Comparison of ENCODE assay signal across 8 cellular contexts in genomic region chr6:27617046-27617687, GRCh38.
DNase-seq lines count a peak whose midpoint lies in the region; ATAC-seq, FAIRE-seq and TF ChIP-seq lines count a peak whose summit lies in the region.

No MANE protein-coding gene starts in this region.

- POLR2A ChIA-PET in endothelial cell of umbilical vein (lab: Charles Lee): interaction anchor here (0.5 to 0.9 kb wide), 2 partner anchors 221 to 440 kb away, joined by 3 to 6 read pairs; a partner anchor contains a TSS

- DNase-seq in GM12864 (ENCODE audit: low read depth): no peak
- no peak for DNase-seq in NT2/D1 (ENCODE audit: low read depth, low spot score)
- peak; percentile 52 for DNase-seq in endothelial cell of umbilical vein (ENCODE audit: low read depth, low spot score)
- DNase-seq in renal cortical epithelial cell (ENCODE audit: low read depth): peak; percentile 6

- H3K36me3 ChIP-seq in NT2/D1 (ENCODE audit: insufficient read depth, insufficient read length, low read length) (no peaks in the 10 kb centered on the region), endothelial cell of umbilical vein (ENCODE audit: control insufficient read depth in 2 of 2, extremely low read depth in 1 of 2, insufficient read depth in 2 of 2, low read length in 2 of 2) (no peaks in the 10 kb centered on the region)

- TF ChIP-seq CTCF in GM12864 (IDR thresholded peaks at IDR 0.05; ENCODE audit: low read depth, low read length, missing control alignments) (no peak), endothelial cell of umbilical vein (IDR thresholded peaks at IDR 0.05; ENCODE audit: extremely low read depth in 1 of 2, insufficient read depth in 1 of 2, low read depth in 1 of 2, low read length in 2 of 2) (no peak)

- FAIRE-seq in endothelial cell of umbilical vein (lab: Jason Lieb, UNC): peak; percentile 64

- peak overlapping the region; percentile 57 for H3K4me3 ChIP-seq in GM12864 (ENCODE audit: low read depth, low read length)
- H3K4me3 ChIP-seq in NT2/D1 (ENCODE audit: insufficient read length, low read depth): peak overlapping the region; percentile 56
- H3K4me3 ChIP-seq in endothelial cell of umbilical vein (replicated peaks in 1 of 3; ENCODE audit: insufficient read depth in 1 of 3, low read depth in 1 of 3, low read length in 3 of 3): peak overlapping the region; percentile 20 to 68 (median 55)

- H3K9me1 ChIP-seq in endothelial cell of umbilical vein (replicated peaks; ENCODE audit: control insufficient read depth, extremely low read depth, insufficient read depth, low read length): no peaks in the 10 kb centered on the region

- ATAC-seq in HG02678 (IDR thresholded peaks at IDR 0.05; ENCODE audit: unreplicated experiment) (no peak), GM21526 (IDR thresholded peaks at IDR 0.05; ENCODE audit: low FRiP score, unreplicated experiment) (no peak), HG02798 (IDR thresholded peaks at IDR 0.05; ENCODE audit: poor library complexity, unreplicated experiment) (no peak), GM18870 (IDR thresholded peaks at IDR 0.05; ENCODE audit: unreplicated experiment) (no peak)

- H2AFZ ChIP-seq in endothelial cell of umbilical vein (ENCODE audit: low read depth, low read length): peak overlapping the region; percentile 78

- no peak overlapping the region for H3K27ac ChIP-seq in endothelial cell of umbilical vein (ENCODE audit: insufficient read depth, low read depth, low read length)

- H3K4me1 ChIP-seq in NT2/D1 (ENCODE audit: insufficient read depth, insufficient read length) (no peaks in the 10 kb centered on the region), endothelial cell of umbilical vein (ENCODE audit: control insufficient read depth, extremely low read depth, insufficient read depth, low read length) (peaks cover 7% of the 10 kb centered on the region)

- peak overlapping the region; percentile 79 for H3K4me2 ChIP-seq in endothelial cell of umbilical vein (ENCODE audit: insufficient read depth, low read length)

- H3K9ac ChIP-seq in NT2/D1 (ENCODE audit: insufficient read length, low read depth) (peak overlapping the region; percentile 61), endothelial cell of umbilical vein (replicated peaks; ENCODE audit: extremely low read depth, insufficient read depth, low read length) (no peak overlapping the region)

- TF ChIP-seq POLR2A in endothelial cell of umbilical vein (IDR thresholded peaks at IDR 0.05; ENCODE audit: low read depth, low read length): no peak

- H3K79me2 ChIP-seq in endothelial cell of umbilical vein (ENCODE audit: control insufficient read depth, insufficient read depth, low read length): no peaks in the 10 kb centered on the region

- no TSS peak for BruUV-seq in endothelial cell of umbilical vein (replicated peaks; lab: Mats Ljungman, UMichigan)

- dilution Hi-C loops in endothelial cell of umbilical vein (cut with MboI; ENCODE audit: extremely low pct_ligation_motif_present, low sequenced_read_pairs): no loop called here

- H3K9me3 ChIP-seq in NT2/D1 (ENCODE audit: insufficient read depth, low read length): no peaks in the 10 kb centered on the region
- H3K9me3 ChIP-seq in endothelial cell of umbilical vein (replicated peaks; ENCODE audit: control insufficient read depth, insufficient read depth, low read length): no peaks in the 10 kb centered on the region

- CTCF ChIA-PET in endothelial cell of umbilical vein (lab: Charles Lee): interaction anchor here (0.7 to 4.6 kb wide), 12 partner anchors 8 to 305 kb away, joined by 3 to 30 read pairs (median 5); no protein-coding TSS in a partner anchor

- intact Hi-C loops in endothelial cell of umbilical vein (cut with micrococcal nuclease): loop anchor here (5.0 to 10.0 kb wide), 2 partner anchors 70 to 278 kb away; a partner anchor contains a TSS

- peaks cover 9% of the 10 kb centered on the region for H3K27me3 ChIP-seq in NT2/D1 (ENCODE audit: insufficient read depth, insufficient read length)
- peaks cover 0 to 7% of the 10 kb centered on the region in 2 experiments for H3K27me3 ChIP-seq in endothelial cell of umbilical vein (ENCODE audit: control insufficient read depth in 2 of 2, insufficient read depth in 2 of 2, low read length in 2 of 2)

- H4K20me1 ChIP-seq in endothelial cell of umbilical vein (replicated peaks; ENCODE audit: control insufficient read depth, extremely low read depth, insufficient read depth, low read length): no peaks in the 10 kb centered on the region

TF ChIP-seq in endothelial cell of umbilical vein, 7 proteins besides CTCF, POLR2A, EP300 and RAD21:
- TF ChIP-seq JUN (IDR thresholded peaks at IDR 0.05; ENCODE audit: borderline replicate concordance, insufficient read depth, insufficient read length, low read depth): no peak
- no peak for TF ChIP-seq EZH2 (IDR thresholded peaks at IDR 0.05; ENCODE audit: borderline replicate concordance, low read depth, low read length, severe bottlenecking)
- TF ChIP-seq POLR2AphosphoS5 (IDR thresholded peaks at IDR 0.05; ENCODE audit: insufficient read depth, low read depth, low read length): no peak

Comparison
In these comparisons a context has a peak if more than half of its experiments do, and no peak if none do; other contexts are left out.
1. DNase-seq: peak in endothelial cell of umbilical vein (single experiment) and renal cortical epithelial cell (single experiment); none in GM12864 (single experiment) and NT2/D1 (single experiment).
2. Peak in every context shown above with its lines, with median percentiles within 50 percentile points of each other: H3K4me3 ChIP-seq.